12 cellular contexts compared by ENCODE assay signal in the genomic region with DNA sequence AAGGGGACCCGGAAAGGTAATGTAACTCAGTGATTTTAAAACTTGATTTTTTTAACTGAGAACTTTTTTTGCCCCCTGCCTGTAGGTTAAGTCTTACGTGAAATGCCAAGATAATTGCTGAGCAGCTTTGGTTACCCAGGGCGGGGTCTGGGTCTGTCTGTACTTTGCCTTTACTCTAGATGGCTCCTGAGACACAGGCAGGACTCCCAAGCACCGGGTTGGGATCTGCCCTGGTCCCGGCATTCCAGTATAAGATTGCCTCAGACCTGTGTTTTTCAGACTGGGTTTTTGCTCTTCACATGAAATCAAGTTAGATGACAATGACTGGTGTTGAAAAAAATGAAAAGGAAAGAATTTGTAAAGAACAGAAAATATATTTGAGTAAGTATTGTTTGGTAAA. TPM values are rescaled to one million over a fixed set of nuclear protein-coding genes. Genes with fewer than 3 reads are reported as not detected.
DNase-seq lines count a peak whose midpoint lies in the region; ATAC-seq and TF ChIP-seq lines count a peak whose summit lies in the region.
"Had no signal": no experiment of that assay in that cellular context is flagged by ENCODE, and none has a peak within 500 bp of the region (broad histone marks: within the 10 kb centered on the region; RNA-seq: fewer than 3 reads in every experiment).

No MANE protein-coding gene starts in this region.

- no peak for DNase-seq in GM23338 (ENCODE audit: low spot score)
- peak; percentile 21 for DNase-seq in colonic mucosa
- DNase-seq in mesenteric fat pad (ENCODE audit: low spot score) = peak; percentile 57
- DNase-seq in stomach = peak; percentile 37
- no peak for DNase-seq in GM13977 (ENCODE audit: low spot score)
- DNase-seq in CD8-positive, alpha-beta memory T cell = no peak
- DNase-seq: CD8-positive, alpha-beta T cell; COR-L47 had no signal

- H3K4me3 Mint-ChIP-seq in GM23338 = no peak overlapping the region
- H3K4me3 Mint-ChIP-seq in CD8-positive, alpha-beta memory T cell = no peak overlapping the region
- H3K4me3 Mint-ChIP-seq: B cell; CD8-positive, alpha-beta T cell had no signal

- no peak overlapping the region for H3K27ac Mint-ChIP-seq in GM23338
- no peak overlapping the region for H3K27ac Mint-ChIP-seq in CD8-positive, alpha-beta memory T cell
- H3K27ac Mint-ChIP-seq: B cell; CD8-positive, alpha-beta T cell had no signal

- in situ Hi-C loops in GM13977 (cut with MboI; ENCODE audit: low pct_unique_long_range_greater_than_20kb, low sequenced_read_pairs, unreplicated experiment) = no loop called here

- H3K27me3 Mint-ChIP-seq in GM23338 (ENCODE audit: insufficient read depth, low read depth, poor library complexity) = no peaks in the 10 kb centered on the region
- H3K27me3 Mint-ChIP-seq in CD8-positive, alpha-beta memory T cell = no peaks in the 10 kb centered on the region
- H3K27me3 Mint-ChIP-seq: B cell had no signal

- POLR2A ChIA-PET in CD8-positive, alpha-beta memory T cell (lab: Charles Lee) = no interaction called here

- no peaks in the 10 kb centered on the region for H3K9me3 Mint-ChIP-seq in GM23338
- no peaks in the 10 kb centered on the region for H3K9me3 Mint-ChIP-seq in CD8-positive, alpha-beta memory T cell
- H3K9me3 Mint-ChIP-seq: CD8-positive, alpha-beta T cell had no signal

- no peaks in the 10 kb centered on the region for H3K4me1 Mint-ChIP-seq in GM23338
- no peaks in the 10 kb centered on the region for H3K4me1 Mint-ChIP-seq in CD8-positive, alpha-beta memory T cell
- H3K4me1 Mint-ChIP-seq: B cell had no signal

- TF ChIP-seq EP300 in stomach (IDR thresholded peaks at IDR 0.05) = no peak

- no peak overlapping the region for H3K9ac ChIP-seq in colonic mucosa (ENCODE audit: low read depth in 2 of 2, low read length in 2 of 2)
- H3K9ac ChIP-seq: BLaER1 treated with 17β-estradiol and CSF1 and Interleukin-3, amounts not matched to agents 10 nM and 100 nM had no signal

- H3K36me3 Mint-ChIP-seq in GM23338 (ENCODE audit: low read depth) = no peaks in the 10 kb centered on the region; the same call in 2 of the 3 replicates
- peaks cover 5 to 31% (median 15%) of the 10 kb centered on the region in 3 donors for H3K36me3 Mint-ChIP-seq in CD8-positive, alpha-beta memory T cell

- no peaks in the 10 kb centered on the region for H4K20me1 ChIP-seq in GM23338 (replicated peaks; ENCODE audit: insufficient read depth)

- peak; percentile 33; the same call in 2 of the 3 replicates for ATAC-seq in GM23338
- ATAC-seq in GM19463 (IDR thresholded peaks at IDR 0.05; ENCODE audit: unreplicated experiment) = no peak
- ATAC-seq: CD8-positive, alpha-beta T cell had no signal

- no peaks in the 10 kb centered on the region for H3K4me1 ChIP-seq in GM23338 (ENCODE audit: insufficient read depth)
- no peaks in the 10 kb centered on the region for H3K4me1 ChIP-seq in colonic mucosa
- no peaks in the 10 kb centered on the region for H3K4me1 ChIP-seq in stomach
- no peaks in the 10 kb centered on the region for H3K4me1 ChIP-seq in CD8-positive, alpha-beta memory T cell (ENCODE audit: insufficient read depth, low read length)

- no peak overlapping the region for H3K4me2 ChIP-seq in GM23338

- no peak for TF ChIP-seq POLR2A in stomach (IDR thresholded peaks at IDR 0.05)

- WGBS in stomach, 5 donors = 51 to 83% (median 59%) methylated on average over 5 of the region's 5 CpGs

- no peaks in the 10 kb centered on the region for H3K79me2 ChIP-seq in GM23338 (replicated peaks; ENCODE audit: insufficient read depth)

- no peaks in the 10 kb centered on the region for H3K9me2 ChIP-seq in GM23338 (ENCODE audit: insufficient read depth)

- no peaks in the 10 kb centered on the region for H3K36me3 ChIP-seq in GM23338 (ENCODE audit: insufficient read depth)
- H3K36me3 ChIP-seq in colonic mucosa = no peaks in the 10 kb centered on the region
- peaks cover 7 to 36% (median 28%) of the 10 kb centered on the region in 4 donors for H3K36me3 ChIP-seq in stomach
- H3K36me3 ChIP-seq in CD8-positive, alpha-beta memory T cell (ENCODE audit: insufficient read depth, low read length) = peaks cover 7% of the 10 kb centered on the region

- H3K4me3 ChIP-seq in GM23338 (no peak overlapping the region), colonic mucosa (no peak overlapping the region), stomach (no peak overlapping the region)
- H3K4me3 ChIP-seq in CD8-positive, alpha-beta memory T cell (ENCODE audit: low read length) = no peak overlapping the region
- H3K4me3 ChIP-seq: BLaER1 treated with 17β-estradiol and CSF1 and Interleukin-3, amounts not matched to agents 10 nM and 100 nM; HAP-1 had no signal

- no peak overlapping the region for H3K27ac ChIP-seq in GM23338 (ENCODE audit: low read depth)
- H3K27ac ChIP-seq in colonic mucosa = no peak overlapping the region
- H3K27ac ChIP-seq in stomach = no peak overlapping the region
- no peak overlapping the region for H3K27ac ChIP-seq in CD8-positive, alpha-beta memory T cell (ENCODE audit: low read depth, low read length)
- H3K27ac ChIP-seq: BLaER1 treated with 17β-estradiol and CSF1 and Interleukin-3, amounts not matched to agents 10 nM and 100 nM had no signal

- no peak overlapping the region for H2AFZ ChIP-seq in GM23338

- H3K27me3 ChIP-seq in GM23338 (ENCODE audit: insufficient read depth) (no peaks in the 10 kb centered on the region), colonic mucosa (no peaks in the 10 kb centered on the region), stomach (no peaks in the 10 kb centered on the region)
- H3K27me3 ChIP-seq in CD8-positive, alpha-beta memory T cell (ENCODE audit: insufficient read depth, low read length, poor library complexity, severe bottlenecking) = no peaks in the 10 kb centered on the region
- H3K27me3 ChIP-seq: BLaER1 treated with 17β-estradiol and CSF1 and Interleukin-3, amounts not matched to agents 10 nM and 100 nM had no signal

- 0 out of 2 replicates have a peak, but pooled peaks cover 4% of the 10 kb centered on the region for H3F3A ChIP-seq in GM23338 (replicated peaks; ENCODE audit: low read depth)

- no peaks in the 10 kb centered on the region for H3K9me3 ChIP-seq in colonic mucosa
- no peaks in the 10 kb centered on the region for H3K9me3 ChIP-seq in stomach
- no peaks in the 10 kb centered on the region for H3K9me3 ChIP-seq in CD8-positive, alpha-beta memory T cell (ENCODE audit: low read length)
- H3K9me3 ChIP-seq: BLaER1 treated with 17β-estradiol and CSF1 and Interleukin-3, amounts not matched to agents 10 nM and 100 nM; HAP-1 had no signal

- CTCF ChIA-PET in CD8-positive, alpha-beta memory T cell (lab: Charles Lee) = no interaction called here

- no peak for TF ChIP-seq CTCF in GM23338 (conservative IDR thresholded peaks at IDR 0.05; ENCODE audit: low read depth in 2 of 2)
- TF ChIP-seq CTCF in colonic mucosa (IDR thresholded peaks at IDR 0.05) = no peak
- no peak for TF ChIP-seq CTCF in stomach (IDR thresholded peaks at IDR 0.05)
- TF ChIP-seq CTCF in GM13977 (IDR thresholded peaks at IDR 0.05; ENCODE audit: extremely low read depth, insufficient read depth, missing control alignments) = no peak

- intact Hi-C loops in colonic mucosa (cut with DNase I) = no loop called here
- intact Hi-C loops in stomach (cut with DNase I; ENCODE audit: low total_unique reads) = no loop called here

TF ChIP-seq in GM23338, 12 proteins besides CTCF, POLR2A, EP300 and RAD21:
- no peak for TF ChIP-seq ZNF331 (CRISPR knock-in tag; IDR thresholded peaks at IDR 0.05; ENCODE audit: low read depth)
- no peak for TF ChIP-seq STAT1 (IDR thresholded peaks at IDR 0.05; ENCODE audit: unreplicated experiment)
- TF ChIP-seq, protein P1, sequence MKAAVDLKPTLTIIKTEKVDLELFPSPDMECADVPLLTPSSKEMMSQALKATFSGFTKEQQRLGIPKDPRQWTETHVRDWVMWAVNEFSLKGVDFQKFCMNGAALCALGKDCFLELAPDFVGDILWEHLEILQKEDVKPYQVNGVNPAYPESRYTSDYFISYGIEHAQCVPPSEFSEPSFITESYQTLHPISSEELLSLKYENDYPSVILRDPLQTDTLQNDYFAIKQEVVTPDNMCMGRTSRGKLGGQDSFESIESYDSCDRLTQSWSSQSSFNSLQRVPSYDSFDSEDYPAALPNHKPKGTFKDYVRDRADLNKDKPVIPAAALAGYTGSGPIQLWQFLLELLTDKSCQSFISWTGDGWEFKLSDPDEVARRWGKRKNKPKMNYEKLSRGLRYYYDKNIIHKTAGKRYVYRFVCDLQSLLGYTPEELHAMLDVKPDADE (IDR thresholded peaks at IDR 0.05) = no peak
- no peak for TF ChIP-seq ZNF114 (CRISPR knock-in tag; IDR thresholded peaks at IDR 0.05)

RNA-seq across cellular contexts. Expression of a gene that starts 40.3 kb away (rescaled TPM):
- 14.6 and 17.8 TPM in 2 replicates for total RNA-seq in GM23338 (2014; rRNA removed; shearing (Covaris generic))
- 8.5 and 9.7 TPM in 2 replicates for polyA plus RNA-seq in GM23338 (2016; fragmentation: Nextera tagmentation; extraction: Ambion mirVana)
- 10 to 100 TPM in 1 of 2 donors, 1 to 10 TPM in 1; 6.8 to 20.7 TPM for total RNA-seq in colonic mucosa
- total RNA-seq in mesenteric fat pad = 2.2 TPM
- total RNA-seq in stomach = 10 to 100 TPM in 1 of 5 donors, 1 to 10 TPM in 4; 1.2 to 14.5 (median 4.0) TPM
- 1 to 10 TPM; 3.2 to 4.0 (median 3.6) TPM for polyA plus RNA-seq in stomach
- 10 to 100 TPM; 71.4 to 75.6 TPM for total RNA-seq in CD8-positive, alpha-beta memory T cell
- 7.5 TPM for polyA plus RNA-seq in CD8-positive, alpha-beta memory T cell

RNA-seq across cellular contexts. Expression of a gene that starts 42.6 kb away (rescaled TPM):
- total RNA-seq in GM23338 (2014; rRNA removed; shearing (Covaris generic)) = 18.4 and 24.5 TPM in 2 replicates
- polyA plus RNA-seq in GM23338 (2016; fragmentation: Nextera tagmentation; extraction: Ambion mirVana) (33.6 and 34.9 TPM in 2 replicates), stomach (10 to 100 TPM in 2 of 3 donors, 1 to 10 TPM in 1; 9.7 to 17.7 (median 16.6) TPM)
- total RNA-seq in colonic mucosa (10 to 100 TPM; 20.7 to 27.8 TPM), mesenteric fat pad (17.9 TPM), stomach (10 to 100 TPM in 2 of 5 donors, 1 to 10 TPM in 3; 1.2 to 20.3 (median 4.6) TPM)
- total RNA-seq in CD8-positive, alpha-beta memory T cell = 10 to 100 TPM; 49.8 to 50.1 TPM
- 16.8 TPM for polyA plus RNA-seq in CD8-positive, alpha-beta memory T cell

Comparison
In these comparisons a context has a peak if more than half of its experiments do, and no peak if none do; other contexts are left out.
1. DNase-seq: peak in colonic mucosa (single experiment), mesenteric fat pad (single experiment) and stomach (single experiment); none in GM23338 (single experiment), GM13977 (single experiment) and CD8-positive, alpha-beta memory T cell (0 of 5).